Comparison of ENCODE assay signal across 38 cellular contexts in the genomic region with DNA sequence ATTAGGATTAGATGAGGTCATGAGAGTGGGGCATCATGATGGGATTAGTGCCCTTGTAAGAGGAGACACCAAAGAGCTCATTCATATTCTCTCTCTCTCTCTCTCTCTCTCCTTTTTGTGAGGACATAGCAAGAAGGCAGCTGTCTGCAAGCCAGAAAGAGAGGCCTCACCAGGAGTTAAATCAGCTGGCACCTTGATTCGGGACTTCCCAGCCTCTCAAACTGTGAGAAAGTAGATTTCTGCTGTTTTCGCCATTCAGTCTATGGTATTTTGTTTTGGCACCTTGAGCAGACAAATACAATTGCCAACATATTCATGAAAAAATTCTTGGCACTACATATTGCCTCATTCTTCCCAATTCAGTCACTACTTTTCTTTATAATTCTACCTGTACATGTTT.
"Had no signal": no experiment of that assay in that cellular context is flagged by ENCODE, and none has a peak within 500 bp of the region (broad histone marks: within the 10 kb centered on the region; RNA-seq: fewer than 3 reads in every experiment).

No MANE protein-coding gene starts in this region.

- H3K9ac ChIP-seq: SK-N-SH had no signal

- H3K27me3 Mint-ChIP-seq: activated CD4-positive, alpha-beta memory T cell treated with anti-CD3 and anti-CD28 coated beads for 36 hours; activated naive CD8-positive, alpha-beta T cell treated with anti-CD3 and anti-CD28 coated beads, Interleukin-2, amount 50 U/mL, for 24 hours; central memory CD8-positive, alpha-beta T cell; T-cell had no signal

- H3K4me3 ChIP-seq: cardiac muscle cell, colonic mucosa, MG63, Peyer's patch, SJSA1 had no signal

- H3K9me2 ChIP-seq: SK-N-SH had no signal

- H3K27ac ChIP-seq: cardiac muscle cell, colonic mucosa, Peyer's patch, SJSA1, VCaP had no signal

- ATAC-seq: activated naive CD8-positive, alpha-beta T cell treated with anti-CD3 and anti-CD28 coated beads, Interleukin-2, amount 50 U/mL, for 24 hours; T-cell; T-helper 17 cell had no signal

- H3K4me1 Mint-ChIP-seq: activated naive CD8-positive, alpha-beta T cell treated with anti-CD3 and anti-CD28 coated beads, Interleukin-2, amount 50 U/mL, for 24 hours; central memory CD8-positive, alpha-beta T cell; T-cell had no signal

- H3K27ac Mint-ChIP-seq: activated B cell treated with CpG ODN at 0.5 μM for 24 hours; activated CD4-positive, alpha-beta memory T cell treated with anti-CD3 and anti-CD28 coated beads for 36 hours; activated naive CD4-positive, alpha-beta T cell treated with anti-CD3 and anti-CD28 coated beads, Interleukin-2, amount 10 ng/mL, durations not matched to agents 7 days and 5 days; activated naive CD8-positive, alpha-beta T cell; activated naive CD8-positive, alpha-beta T cell treated with anti-CD3 and anti-CD28 coated beads, Interleukin-2, amount 50 U/mL, for 24 hours; T-cell; T-helper 17 cell had no signal

- H3K9me3 ChIP-seq: colonic mucosa, Peyer's patch, SJSA1, SK-N-SH had no signal

- DNase-seq: activated B cell treated with CpG ODN at 0.5 μM for 24 hours; activated CD4-positive, alpha-beta memory T cell treated with anti-CD3 and anti-CD28 coated beads for 36 hours; activated CD4-positive, alpha-beta T cell treated with anti-CD3 and anti-CD28 coated beads for 4 hours; activated CD4-positive, alpha-beta T cell treated with anti-CD3 and anti-CD28 coated beads, Interleukin-2, amount 50 U/mL, for 1 hour; activated CD4-positive, CD25-positive, alpha-beta regulatory T cell treated with anti-CD3 and anti-CD28 coated beads, Interleukin-2, amount 50 U/mL, for 72 hours; activated CD8-positive, alpha-beta memory T cell treated with anti-CD3 and anti-CD28 coated beads, Interleukin-2, amount 50 U/mL, for 4 hours; activated effector memory CD4-positive, alpha-beta T cell treated with Interleukin-2 at 50 U/mL for 16 hours; activated naive CD4-positive, alpha-beta T cell treated with anti-CD3 and anti-CD28 coated beads, Interleukin-2, amount 10 ng/mL, durations not matched to agents 7 days and 5 days; activated naive CD8-positive, alpha-beta T cell treated with anti-CD3 and anti-CD28 coated beads, Interleukin-2, amount 50 U/mL, for 24 hours; activated T-cell treated with anti-CD3 and anti-CD28 coated beads for 4 hours; activated T-cell treated with anti-CD3 and anti-CD28 coated beads, Interleukin-2, amount 50 U/mL, for 48 hours; anterior cingulate cortex; colonic mucosa; Karpas-422; KBM-7; MG63; MV-4-11; NCI-H1092; NCI-H146; NCI-H187 treated with DMSO at 0.1 percent for 48 hours; NCI-H2081; NCI-H226; NCI-H446 treated with DMSO at 0.1 percent for 48 hours; NCI-H69; NK-92 treated with Interleukin-12 subunit alpha and Interleukin-12 subunit beta, amount 100 ng/mL, for 24 hours; OCI-M1; Peyer's patch; RPMI8226; SHP77 treated with DMSO at 0.1 percent for 48 hours; SK-N-SH; T-cell; T-helper 17 cell had no signal

- H3K4me1 ChIP-seq: Peyer's patch had no signal

- H3K4me3 Mint-ChIP-seq: activated B cell treated with CpG ODN at 0.5 μM for 24 hours; activated CD4-positive, alpha-beta memory T cell treated with anti-CD3 and anti-CD28 coated beads for 36 hours; activated naive CD4-positive, alpha-beta T cell treated with anti-CD3 and anti-CD28 coated beads, Interleukin-2, amount 10 ng/mL, durations not matched to agents 7 days and 5 days; activated naive CD8-positive, alpha-beta T cell; activated naive CD8-positive, alpha-beta T cell treated with anti-CD3 and anti-CD28 coated beads, Interleukin-2, amount 50 U/mL, for 24 hours; brain; central memory CD8-positive, alpha-beta T cell; T-cell; T-helper 17 cell had no signal

- H3K4me2 ChIP-seq: SK-N-SH had no signal

- H3K36me3 Mint-ChIP-seq: activated naive CD4-positive, alpha-beta T cell treated with anti-CD3 and anti-CD28 coated beads, Interleukin-2, amount 10 ng/mL, durations not matched to agents 7 days and 5 days had no signal

- H3K36me3 ChIP-seq: cardiac muscle cell, colonic mucosa, MG63, Peyer's patch, SJSA1 had no signal

- H3K27me3 ChIP-seq: cardiac muscle cell, colonic mucosa, MG63, Peyer's patch, SJSA1 had no signal

- H3K9me3 Mint-ChIP-seq: activated B cell treated with CpG ODN at 0.5 μM for 24 hours; activated naive CD4-positive, alpha-beta T cell treated with anti-CD3 and anti-CD28 coated beads, Interleukin-2, amount 10 ng/mL, durations not matched to agents 7 days and 5 days; central memory CD8-positive, alpha-beta T cell had no signal
